ENCODE assay signal across 28 cellular contexts in genomic region chr2:146870691-146871090, GRCh38.
"Had no signal": no experiment of that assay in that cellular context is flagged by ENCODE, and none has a peak within 500 bp of the region (broad histone marks: within the 10 kb centered on the region; RNA-seq: fewer than 3 reads in every experiment).

No MANE protein-coding gene starts in this region.

- DNase-seq: activated CD4-positive, alpha-beta memory T cell treated with anti-CD3 and anti-CD28 coated beads, Interleukin-2, amount 10 ng/mL, durations not matched to agents 7 days and 5 days; activated CD4-positive, alpha-beta T cell treated with anti-CD3 and anti-CD28 coated beads for 1 hour; activated CD4-positive, alpha-beta T cell treated with anti-CD3 and anti-CD28 coated beads for 4 hours; activated CD4-positive, alpha-beta T cell treated with anti-CD3 and anti-CD28 coated beads, Interleukin-2, amount 10 ng/mL, durations not matched to agents 7 days and 5 days; activated CD4-positive, alpha-beta T cell treated with anti-CD3 and anti-CD28 coated beads, Interleukin-2, amount 50 U/mL, for 4 hours; activated CD8-positive, alpha-beta memory T cell treated with anti-CD3 and anti-CD28 coated beads, Interleukin-2, amount 50 U/mL, for 48 hours; activated gamma-delta T cell; activated naive CD4-positive, alpha-beta T cell; activated naive CD4-positive, alpha-beta T cell treated with anti-CD3 and anti-CD28 coated beads, Interleukin-2, amount 10 ng/mL, durations not matched to agents 7 days and 5 days; activated naive CD8-positive, alpha-beta T cell treated with anti-CD3 and anti-CD28 coated beads, Interleukin-2, amount 10 ng/mL, durations not matched to agents 7 days and 5 days; activated T-cell treated with anti-CD3 and anti-CD28 coated beads for 4 hours; activated T-cell treated with anti-CD3 and anti-CD28 coated beads, Interleukin-2, amount 50 U/mL, for 24 hours; activated T-cell treated with anti-CD3 and anti-CD28 coated beads, Interleukin-2, amount 50 U/mL, for 72 hours; brain microvascular endothelial cell; central memory CD4-positive, alpha-beta T cell; dorsolateral prefrontal cortex; effector memory CD4-positive, alpha-beta T cell; endodermal cell; erythroblast; head of caudate nucleus; T-helper 2 cell had no signal

- H3K4me3 ChIP-seq: cardiac muscle cell, coronary artery, dorsolateral prefrontal cortex, esophagus muscularis mucosa had no signal

- ATAC-seq: activated naive CD4-positive, alpha-beta T cell treated with anti-CD3 and anti-CD28 coated beads, Interleukin-2, amount 50 U/mL, for 72 hours; activated T-cell treated with anti-CD3 and anti-CD28 coated beads, Interleukin-2, amount 50 U/mL, for 72 hours; WTC11 had no signal

- H3K27ac ChIP-seq: brain microvascular endothelial cell, cardiac muscle cell, coronary artery, dorsolateral prefrontal cortex, esophagus muscularis mucosa, VCaP had no signal

- H3K4me3 Mint-ChIP-seq: activated CD4-positive, alpha-beta memory T cell treated with anti-CD3 and anti-CD28 coated beads, Interleukin-2, amount 10 ng/mL, durations not matched to agents 7 days and 5 days; activated CD4-positive, alpha-beta T cell treated with anti-CD3 and anti-CD28 coated beads, Interleukin-2, amount 10 ng/mL, durations not matched to agents 7 days and 5 days; activated naive CD4-positive, alpha-beta T cell treated with anti-CD3 and anti-CD28 coated beads, Interleukin-2, amount 10 ng/mL, durations not matched to agents 7 days and 5 days; activated naive CD8-positive, alpha-beta T cell treated with anti-CD3 and anti-CD28 coated beads, Interleukin-2, amount 10 ng/mL, durations not matched to agents 7 days and 5 days; activated T-cell treated with anti-CD3 and anti-CD28 coated beads, Interleukin-2, amount 50 U/mL, for 24 hours; activated T-cell treated with anti-CD3 and anti-CD28 coated beads, Interleukin-2, amount 50 U/mL, for 72 hours; dendritic cell treated with granulocyte-macrophage colony-stimulating factor and Interleukin-4, amounts not matched to agents 40 ng/mL and 50 ng/mL, for 4 days; endodermal cell; WTC11 had no signal

- H3K36me3 ChIP-seq: brain microvascular endothelial cell, cardiac muscle cell, esophagus muscularis mucosa had no signal

- H3K27ac Mint-ChIP-seq: activated CD4-positive, alpha-beta memory T cell treated with anti-CD3 and anti-CD28 coated beads, Interleukin-2, amount 10 ng/mL, durations not matched to agents 7 days and 5 days; activated CD4-positive, alpha-beta T cell treated with anti-CD3 and anti-CD28 coated beads, Interleukin-2, amount 10 ng/mL, durations not matched to agents 7 days and 5 days; activated naive CD4-positive, alpha-beta T cell treated with anti-CD3 and anti-CD28 coated beads, Interleukin-2, amount 10 ng/mL, durations not matched to agents 7 days and 5 days; activated naive CD4-positive, alpha-beta T cell treated with anti-CD3 and anti-CD28 coated beads, Interleukin-2, amount 50 U/mL, for 72 hours; activated naive CD8-positive, alpha-beta T cell treated with anti-CD3 and anti-CD28 coated beads, Interleukin-2, amount 10 ng/mL, durations not matched to agents 7 days and 5 days; activated T-cell treated with anti-CD3 and anti-CD28 coated beads, Interleukin-2, amount 50 U/mL, for 24 hours; activated T-cell treated with anti-CD3 and anti-CD28 coated beads, Interleukin-2, amount 50 U/mL, for 72 hours; dendritic cell treated with granulocyte-macrophage colony-stimulating factor and Interleukin-4, amounts not matched to agents 40 ng/mL and 50 ng/mL, for 4 days; endodermal cell; WTC11 had no signal

- H3K36me3 Mint-ChIP-seq: activated naive CD4-positive, alpha-beta T cell treated with anti-CD3 and anti-CD28 coated beads, Interleukin-2, amount 10 ng/mL, durations not matched to agents 7 days and 5 days; activated naive CD4-positive, alpha-beta T cell treated with anti-CD3 and anti-CD28 coated beads, Interleukin-2, amount 50 U/mL, for 72 hours; activated naive CD8-positive, alpha-beta T cell treated with anti-CD3 and anti-CD28 coated beads, Interleukin-2, amount 10 ng/mL, durations not matched to agents 7 days and 5 days; WTC11 had no signal

- H3K27me3 Mint-ChIP-seq: activated CD4-positive, alpha-beta memory T cell treated with anti-CD3 and anti-CD28 coated beads, Interleukin-2, amount 10 ng/mL, durations not matched to agents 7 days and 5 days; activated CD4-positive, alpha-beta T cell treated with anti-CD3 and anti-CD28 coated beads, Interleukin-2, amount 10 ng/mL, durations not matched to agents 7 days and 5 days; activated naive CD4-positive, alpha-beta T cell treated with anti-CD3 and anti-CD28 coated beads, Interleukin-2, amount 10 ng/mL, durations not matched to agents 7 days and 5 days; activated naive CD8-positive, alpha-beta T cell treated with anti-CD3 and anti-CD28 coated beads, Interleukin-2, amount 10 ng/mL, durations not matched to agents 7 days and 5 days; activated T-cell treated with anti-CD3 and anti-CD28 coated beads, Interleukin-2, amount 50 U/mL, for 24 hours; dendritic cell treated with granulocyte-macrophage colony-stimulating factor and Interleukin-4, amounts not matched to agents 40 ng/mL and 50 ng/mL, for 4 days had no signal

- H3K9me3 Mint-ChIP-seq: activated CD4-positive, alpha-beta memory T cell treated with anti-CD3 and anti-CD28 coated beads, Interleukin-2, amount 10 ng/mL, durations not matched to agents 7 days and 5 days; activated CD4-positive, alpha-beta T cell treated with anti-CD3 and anti-CD28 coated beads, Interleukin-2, amount 10 ng/mL, durations not matched to agents 7 days and 5 days; activated naive CD4-positive, alpha-beta T cell treated with anti-CD3 and anti-CD28 coated beads, Interleukin-2, amount 10 ng/mL, durations not matched to agents 7 days and 5 days; activated T-cell treated with anti-CD3 and anti-CD28 coated beads, Interleukin-2, amount 50 U/mL, for 72 hours; dendritic cell treated with granulocyte-macrophage colony-stimulating factor and Interleukin-4, amounts not matched to agents 40 ng/mL and 50 ng/mL, for 4 days had no signal

- H3K9me3 ChIP-seq: esophagus muscularis mucosa had no signal

- H3K27me3 ChIP-seq: brain microvascular endothelial cell, cardiac muscle cell, dorsolateral prefrontal cortex, esophagus muscularis mucosa had no signal

- H3K4me1 ChIP-seq: esophagus muscularis mucosa had no signal

- H3K4me1 Mint-ChIP-seq: activated CD4-positive, alpha-beta memory T cell treated with anti-CD3 and anti-CD28 coated beads, Interleukin-2, amount 10 ng/mL, durations not matched to agents 7 days and 5 days; activated CD4-positive, alpha-beta T cell treated with anti-CD3 and anti-CD28 coated beads, Interleukin-2, amount 10 ng/mL, durations not matched to agents 7 days and 5 days; activated naive CD4-positive, alpha-beta T cell treated with anti-CD3 and anti-CD28 coated beads, Interleukin-2, amount 10 ng/mL, durations not matched to agents 7 days and 5 days; activated naive CD8-positive, alpha-beta T cell treated with anti-CD3 and anti-CD28 coated beads, Interleukin-2, amount 10 ng/mL, durations not matched to agents 7 days and 5 days had no signal
